9 cellular contexts compared by ENCODE assay signal in the genomic region with DNA sequence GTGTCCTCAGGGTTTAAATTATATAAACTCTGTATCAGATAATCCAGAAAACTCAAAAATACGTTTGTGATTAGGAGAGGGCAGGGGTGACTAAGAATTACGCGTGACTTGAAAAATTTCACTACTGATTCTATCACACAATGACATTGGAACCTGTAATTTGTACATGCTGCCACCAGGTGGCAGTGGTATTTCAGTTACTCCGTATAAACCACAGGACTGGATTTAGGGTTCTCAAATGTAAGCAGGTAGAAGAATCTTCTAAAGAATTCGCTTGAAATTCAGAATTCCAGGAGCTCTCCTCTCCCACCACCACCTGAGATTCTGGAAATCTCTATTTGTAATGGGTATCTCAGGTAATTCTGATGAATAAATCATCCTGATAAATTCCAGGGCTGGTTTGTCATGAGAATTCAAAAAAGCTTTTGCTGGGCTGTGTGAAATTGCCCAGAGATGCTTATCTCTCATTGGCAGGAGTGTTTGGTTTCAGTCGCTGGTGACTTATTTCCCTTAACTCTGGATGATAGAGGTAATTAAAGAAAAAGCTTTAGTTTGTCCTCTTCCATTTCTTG. TPM values are rescaled to one million over a fixed set of nuclear protein-coding genes. Genes with fewer than 3 reads are reported as not detected.
DNase-seq lines count a peak whose midpoint lies in the region; ATAC-seq, FAIRE-seq and TF ChIP-seq lines count a peak whose summit lies in the region.
"Had no signal": no experiment of that assay in that cellular context is flagged by ENCODE, and none has a peak within 500 bp of the region (broad histone marks: within the 10 kb centered on the region; RNA-seq: fewer than 3 reads in every experiment).

No MANE protein-coding gene starts in this region.

- TF ChIP-seq POLR2A in A549 (IDR thresholded peaks at IDR 0.05; ENCODE audit: low read length): no peak

- H3K27ac ChIP-seq in A549: no peak overlapping the region

- no peak for TF ChIP-seq RAD21 in A549 (conservative IDR thresholded peaks at IDR 0.05 in 1 of 2, IDR thresholded peaks at IDR 0.05 in 1 of 2)

- no peak for FAIRE-seq in A549 (lab: Jason Lieb, UNC)
- FAIRE-seq: endometrium had no signal

- no peaks in the 10 kb centered on the region for H3K4me1 ChIP-seq in A549

- TF ChIP-seq EP300 in A549 (IDR thresholded peaks at IDR 0.05): no peak

- no peaks in the 10 kb centered on the region for H3K9me3 Mint-ChIP-seq in effector memory CD8-positive, alpha-beta T cell

- POLR2A ChIA-PET in A549 (lab: Yijun Ruan, JAX): no interaction called here

- ATAC-seq in A549: no peak
- ATAC-seq in effector memory CD8-positive, alpha-beta T cell (replicated peaks): peak; percentile 31
- ATAC-seq in HG02885 (IDR thresholded peaks at IDR 0.05; ENCODE audit: poor library complexity, unreplicated experiment): no peak

- WGBS in A549 (ENCODE audit: missing lambda C conversion rate): 27% methylated on average over 6 of the region's 6 CpGs

- H3K36me3 Mint-ChIP-seq in effector memory CD8-positive, alpha-beta T cell (ENCODE audit: insufficient read depth): no peaks in the 10 kb centered on the region

- no peaks in the 10 kb centered on the region for H3K4me1 Mint-ChIP-seq in effector memory CD8-positive, alpha-beta T cell (ENCODE audit: low read depth in 2 of 2)

- H3K4me2 ChIP-seq in A549: no peak overlapping the region

- H3K4me3 ChIP-seq in A549: no peak overlapping the region
- no peak overlapping the region for H3K4me3 ChIP-seq in GM12865 (ENCODE audit: low read depth, low read length)

- no peaks in the 10 kb centered on the region for H3K9me3 ChIP-seq in A549

- CTCF ChIA-PET in A549 (lab: Yijun Ruan, JAX): interaction anchor here (0.6 to 1.2 kb wide), 2 partner anchors 11 to 12 kb away, joined by 3 read pairs; no protein-coding TSS in a partner anchor

- no peak overlapping the region for H3K27ac Mint-ChIP-seq in effector memory CD8-positive, alpha-beta T cell

- DNase-seq in A549 (ENCODE audit: low read depth in 1 of 2, low spot score in 1 of 2) (peak in 1 of 2 experiments; percentile 9), GM12865 (ENCODE audit: low read depth) (peak; percentile 52), RPMI8226 (peak; percentile 56), hepatic stellate cell (ENCODE audit: low spot score) (no peak), NCI-H2107 (lab: John Stamatoyannopoulos, UW) (no peak)
- DNase-seq in effector memory CD8-positive, alpha-beta T cell: peak; percentile 21 to 38 (median 22)
- peak; percentile 36 to 47 for DNase-seq in stimulated activated CD4-positive, alpha-beta T cell treated with anti-CD3 and anti-CD28 coated beads, Interleukin-2, amount 100 ng/mL, for 48 hours

- peak; percentile 8; the same call in 1 of the 3 replicates for TF ChIP-seq CTCF in A549 (IDR thresholded peaks at IDR 0.05)
- peak; percentile 50 for TF ChIP-seq CTCF in GM12865 (IDR thresholded peaks at IDR 0.05; ENCODE audit: insufficient read depth, low read depth, low read length, missing control alignments)

- no peak overlapping the region for H3K4me3 Mint-ChIP-seq in effector memory CD8-positive, alpha-beta T cell

- H3K27me3 Mint-ChIP-seq in effector memory CD8-positive, alpha-beta T cell: peaks cover 6 to 19% of the 10 kb centered on the region in 2 donors

TF ChIP-seq in A549, 52 proteins besides CTCF, POLR2A, EP300 and RAD21:
- no peak for TF ChIP-seq MAZ (IDR thresholded peaks at IDR 0.05; ENCODE audit: borderline replicate concordance, low read depth, low read length)
- no peak for TF ChIP-seq KDM1A (IDR thresholded peaks at IDR 0.05; ENCODE audit: low read depth)
- no peak for TF ChIP-seq FOXS1 (CRISPR knock-in tag; IDR thresholded peaks at IDR 0.05)
- no peak for TF ChIP-seq NFE2L2 (conservative IDR thresholded peaks at IDR 0.05; ENCODE audit: low read length)
- no peak for TF ChIP-seq HOXB13 (CRISPR knock-in tag; IDR thresholded peaks at IDR 0.05; ENCODE audit: low read depth)
- no peak for TF ChIP-seq KDM5A (IDR thresholded peaks at IDR 0.05)
- TF ChIP-seq CBX2 (IDR thresholded peaks at IDR 0.05; ENCODE audit: borderline replicate concordance, low read depth): no peak
- no peak for TF ChIP-seq SMC3 (IDR thresholded peaks at IDR 0.05)
- TF ChIP-seq NPAS2 (CRISPR knock-in tag; IDR thresholded peaks at IDR 0.05; ENCODE audit: borderline replicate concordance): no peak
- no peak for TF ChIP-seq NR3C1 (IDR thresholded peaks at IDR 0.05)
- TF ChIP-seq, protein P1, sequence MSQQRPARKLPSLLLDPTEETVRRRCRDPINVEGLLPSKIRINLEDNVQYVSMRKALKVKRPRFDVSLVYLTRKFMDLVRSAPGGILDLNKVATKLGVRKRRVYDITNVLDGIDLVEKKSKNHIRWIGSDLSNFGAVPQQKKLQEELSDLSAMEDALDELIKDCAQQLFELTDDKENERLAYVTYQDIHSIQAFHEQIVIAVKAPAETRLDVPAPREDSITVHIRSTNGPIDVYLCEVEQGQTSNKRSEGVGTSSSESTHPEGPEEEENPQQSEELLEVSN (IDR thresholded peaks at IDR 0.05; ENCODE audit: borderline replicate concordance, low read depth): no peak
- no peak for TF ChIP-seq HOXA7 (CRISPR knock-in tag; IDR thresholded peaks at IDR 0.05)
- TF ChIP-seq, protein P2, sequence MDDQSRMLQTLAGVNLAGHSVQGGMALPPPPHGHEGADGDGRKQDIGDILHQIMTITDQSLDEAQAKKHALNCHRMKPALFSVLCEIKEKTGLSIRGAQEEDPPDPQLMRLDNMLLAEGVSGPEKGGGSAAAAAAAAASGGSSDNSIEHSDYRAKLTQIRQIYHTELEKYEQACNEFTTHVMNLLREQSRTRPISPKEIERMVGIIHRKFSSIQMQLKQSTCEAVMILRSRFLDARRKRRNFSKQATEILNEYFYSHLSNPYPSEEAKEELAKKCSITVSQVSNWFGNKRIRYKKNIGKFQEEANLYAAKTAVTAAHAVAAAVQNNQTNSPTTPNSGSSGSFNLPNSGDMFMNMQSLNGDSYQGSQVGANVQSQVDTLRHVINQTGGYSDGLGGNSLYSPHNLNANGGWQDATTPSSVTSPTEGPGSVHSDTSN (IDR thresholded peaks at IDR 0.05): no peak
- TF ChIP-seq, protein P3, sequence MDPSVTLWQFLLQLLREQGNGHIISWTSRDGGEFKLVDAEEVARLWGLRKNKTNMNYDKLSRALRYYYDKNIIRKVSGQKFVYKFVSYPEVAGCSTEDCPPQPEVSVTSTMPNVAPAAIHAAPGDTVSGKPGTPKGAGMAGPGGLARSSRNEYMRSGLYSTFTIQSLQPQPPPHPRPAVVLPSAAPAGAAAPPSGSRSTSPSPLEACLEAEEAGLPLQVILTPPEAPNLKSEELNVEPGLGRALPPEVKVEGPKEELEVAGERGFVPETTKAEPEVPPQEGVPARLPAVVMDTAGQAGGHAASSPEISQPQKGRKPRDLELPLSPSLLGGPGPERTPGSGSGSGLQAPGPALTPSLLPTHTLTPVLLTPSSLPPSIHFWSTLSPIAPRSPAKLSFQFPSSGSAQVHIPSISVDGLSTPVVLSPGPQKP (IDR thresholded peaks at IDR 0.05; ENCODE audit: low read depth, low read length): no peak
- no peak for TF ChIP-seq ZSCAN20 (CRISPR knock-in tag; IDR thresholded peaks at IDR 0.05)

RNA-seq across cellular contexts. Expression of a gene that starts 1.7 kb away (rescaled TPM):
- polyA plus RNA-seq in A549 (2011; rRNA removed) (not detected in 2 replicates), A549 (2017; fragmentation: RNase III; extraction: RNeasy Plus Mini Kit Qiagen cat#74134 plus additional on column Dnase treatment) (not detected in 3 replicates)
- polyA plus RNA-seq in A549 (2012; cell fraction: cytosol; rRNA removed): not detected in 2 replicates
- polyA plus RNA-seq in A549 (2012; cell fraction: nucleus; rRNA removed): not detected in 2 replicates
- not detected in 2 replicates for polyA minus RNA-seq in A549 (2011; rRNA and poly(A)+ RNA removed)

RNA-seq across cellular contexts. Expression of a gene that starts 18.2 kb away (rescaled TPM):
- polyA plus RNA-seq in A549 (2011; rRNA removed) (not detected in 2 replicates), A549 (2017; fragmentation: RNase III; extraction: RNeasy Plus Mini Kit Qiagen cat#74134 plus additional on column Dnase treatment) (not detected in 3 replicates)
- polyA plus RNA-seq in A549 (2012; cell fraction: cytosol; rRNA removed): not detected in 2 replicates
- not detected in 2 replicates for polyA plus RNA-seq in A549 (2012; cell fraction: nucleus; rRNA removed)
- polyA minus RNA-seq in A549 (2011; rRNA and poly(A)+ RNA removed): not detected in 2 replicates

RNA-seq across cellular contexts. Expression of a gene that starts 50.1 kb away (rescaled TPM):
- not detected in 2 replicates for polyA plus RNA-seq in A549 (2011; rRNA removed)
- polyA plus RNA-seq in A549 (2012; cell fraction: cytosol; rRNA removed): not detected in 2 replicates
- polyA plus RNA-seq in A549 (2012; cell fraction: nucleus; rRNA removed): 0.22 TPM in 1 of 2 replicates, not detected in the other
- not detected in 3 replicates for polyA plus RNA-seq in A549 (2017; fragmentation: RNase III; extraction: RNeasy Plus Mini Kit Qiagen cat#74134 plus additional on column Dnase treatment)
- polyA minus RNA-seq in A549 (2011; rRNA and poly(A)+ RNA removed): not detected in 2 replicates

Comparison
In these comparisons a context has a peak if more than half of its experiments do, and no peak if none do; other contexts are left out.
1. DNase-seq: peak in GM12865 (single experiment), RPMI8226 (single experiment), effector memory CD8-positive, alpha-beta T cell (3 of 3) and stimulated activated CD4-positive, alpha-beta T cell treated with anti-CD3 and anti-CD28 coated beads, Interleukin-2, amount 100 ng/mL, for 48 hours (2 of 2); none in hepatic stellate cell (single experiment) and NCI-H2107 (single experiment).